Comparison of ENCODE assay signal across 24 cellular contexts in genomic region chr17:63635787-63636186, GRCh38. TPM values are rescaled to one million over a fixed set of nuclear protein-coding genes. Genes with fewer than 3 reads are reported as not detected.
DNase-seq lines count a peak whose midpoint lies in the region; ATAC-seq, FAIRE-seq and TF ChIP-seq lines count a peak whose summit lies in the region.
"Had no signal": no experiment of that assay in that cellular context is flagged by ENCODE, and none has a peak within 500 bp of the region (broad histone marks: within the 10 kb centered on the region; RNA-seq: fewer than 3 reads in every experiment).

No MANE protein-coding gene starts in this region.

- no peak overlapping the region for H3K27ac Mint-ChIP-seq in glutamatergic neuron (ENCODE audit: unreplicated experiment)
- H3K27ac Mint-ChIP-seq: activated CD8-positive, alpha-beta memory T cell treated with anti-CD3 and anti-CD28 coated beads, Interleukin-2, amount 10 ng/mL, durations not matched to agents 7 days and 5 days; activated naive CD8-positive, alpha-beta T cell treated with anti-CD3 and anti-CD28 coated beads for 36 hours; activated T-helper 2 cell treated with anti-CD3 and anti-CD28 coated beads, Interferon-gamma antibody, Interleukin-2, Interleukin-4, amounts not matched to agents 10 μg/mL and 5 μg/mL and 100 μg/mL, durations not matched to agents 14 hours and 24 hours and 36 hours; IgD-negative memory B cell had no signal

- no peak for FAIRE-seq in pancreas (lab: Jason Lieb, UNC)
- FAIRE-seq: GM19239 had no signal

- peaks cover 5 to 75% (median 10%) of the 10 kb centered on the region in 3 donors for H3K4me1 ChIP-seq in gastroesophageal sphincter
- peaks cover 0 to 37% (median 0%) of the 10 kb centered on the region in 3 donors for H3K4me1 ChIP-seq in pancreas

- H3K4me1 Mint-ChIP-seq in glutamatergic neuron (ENCODE audit: low read depth, unreplicated experiment), result peaks cover 17% of the 10 kb centered on the region

- no peaks in the 10 kb centered on the region for H3K9me3 Mint-ChIP-seq in glutamatergic neuron (ENCODE audit: unreplicated experiment)
- H3K9me3 Mint-ChIP-seq: activated naive CD8-positive, alpha-beta T cell treated with anti-CD3 and anti-CD28 coated beads for 36 hours; activated T-helper 2 cell treated with anti-CD3 and anti-CD28 coated beads, Interferon-gamma antibody, Interleukin-2, Interleukin-4, amounts not matched to agents 10 μg/mL and 5 μg/mL and 100 μg/mL, durations not matched to agents 14 hours and 24 hours and 36 hours; CD14-positive monocyte; IgD-negative memory B cell; stimulated activated effector memory CD8-positive, alpha-beta T cell treated with anti-CD3 and anti-CD28 coated beads, Interleukin-12 subunit alpha, Interleukin-12 subunit beta, amount 100 ng/mL, for 72 hours had no signal

- TF ChIP-seq EP300 in gastroesophageal sphincter (IDR thresholded peaks at IDR 0.05), result no peak

- H3K9me3 ChIP-seq in gastroesophageal sphincter, result no peaks in the 10 kb centered on the region
- no peaks in the 10 kb centered on the region for H3K9me3 ChIP-seq in pancreas
- H3K9me3 ChIP-seq: body of pancreas, testis had no signal

- peaks cover 0 to 64% of the 10 kb centered on the region in 2 donors for H3K36me3 ChIP-seq in gastroesophageal sphincter
- peaks cover 0 to 14% (median 0%) of the 10 kb centered on the region in 3 donors for H3K36me3 ChIP-seq in pancreas

- intact Hi-C loops in pancreas (cut with DNase I), result no loop called here

- H3K4me3 Mint-ChIP-seq in glutamatergic neuron (ENCODE audit: unreplicated experiment), result no peak overlapping the region
- H3K4me3 Mint-ChIP-seq: activated CD8-positive, alpha-beta memory T cell treated with anti-CD3 and anti-CD28 coated beads, Interleukin-2, amount 10 ng/mL, durations not matched to agents 7 days and 5 days; activated naive CD8-positive, alpha-beta T cell treated with anti-CD3 and anti-CD28 coated beads for 36 hours; IgD-negative memory B cell; stimulated activated effector memory CD8-positive, alpha-beta T cell treated with anti-CD3 and anti-CD28 coated beads, Interleukin-12 subunit alpha, Interleukin-12 subunit beta, amount 100 ng/mL, for 72 hours had no signal

- peaks cover 2% of the 10 kb centered on the region for H3K27me3 Mint-ChIP-seq in glutamatergic neuron (ENCODE audit: unreplicated experiment)
- H3K27me3 Mint-ChIP-seq: activated CD8-positive, alpha-beta memory T cell treated with anti-CD3 and anti-CD28 coated beads, Interleukin-2, amount 10 ng/mL, durations not matched to agents 7 days and 5 days; activated naive CD8-positive, alpha-beta T cell treated with anti-CD3 and anti-CD28 coated beads for 36 hours; IgD-negative memory B cell had no signal

- ATAC-seq in gastroesophageal sphincter (no peak), pancreas (peak; percentile 47 to 77 (median 66))
- ATAC-seq: activated CD8-positive, alpha-beta memory T cell treated with anti-CD3 and anti-CD28 coated beads, Interleukin-2, amount 10 ng/mL, durations not matched to agents 7 days and 5 days; body of pancreas; left colon; stimulated activated effector memory CD8-positive, alpha-beta T cell treated with anti-CD3 and anti-CD28 coated beads, Interleukin-12 subunit alpha, Interleukin-12 subunit beta, amount 100 ng/mL, for 72 hours had no signal

- TF ChIP-seq POLR2A in gastroesophageal sphincter (IDR thresholded peaks at IDR 0.05), result no peak

- no peak overlapping the region for H3K4me3 ChIP-seq in gastroesophageal sphincter
- no peak overlapping the region for H3K4me3 ChIP-seq in pancreas
- H3K4me3 ChIP-seq: body of pancreas, coronary artery, GM23248, testis had no signal

- WGBS in gastroesophageal sphincter (ENCODE audit: low coverage in 1 of 2), 2 donors, result 42 to 55% methylated on average over 2 of the region's 2 CpGs
- WGBS in pancreas, 2 donors, result 56% methylated on average over 2 of the region's 2 CpGs

- H3K36me3 Mint-ChIP-seq in glutamatergic neuron (ENCODE audit: unreplicated experiment), result no peaks in the 10 kb centered on the region

- no peaks in the 10 kb centered on the region for H3K27me3 ChIP-seq in gastroesophageal sphincter
- no peaks in the 10 kb centered on the region for H3K27me3 ChIP-seq in pancreas
- H3K27me3 ChIP-seq: body of pancreas, testis had no signal

- DNase-seq in Ammon's horn (ENCODE audit: low spot score) (peak; percentile 79), amygdala (lab: John Stamatoyannopoulos, UW) (peak in 40 of 56 donors; percentile 1 to 80 (median 28)), pancreas (no peak), NCI-H526 treated with DMSO at 0.1 percent for 48 hours (lab: John Stamatoyannopoulos, UW) (no peak), UCSD-AML1 (lab: John Stamatoyannopoulos, UW; ENCODE audit: unreplicated experiment) (no peak), glutamatergic neuron (no peak), SKM-1 (lab: John Stamatoyannopoulos, UW; ENCODE audit: unreplicated experiment) (no peak)
- DNase-seq: activated CD4-positive, alpha-beta T cell treated with anti-CD3 and anti-CD28 coated beads for 48 hours; activated CD8-positive, alpha-beta memory T cell treated with anti-CD3 and anti-CD28 coated beads, Interleukin-2, amount 10 ng/mL, durations not matched to agents 7 days and 5 days; activated naive CD8-positive, alpha-beta T cell treated with anti-CD3 and anti-CD28 coated beads for 36 hours; GDM1; GM23248; left colon; NCI-H1417; NCI-H69; testis had no signal

- H3K27ac ChIP-seq in gastroesophageal sphincter, result peak overlapping the region in 3 of 4 donors; percentile 1 to 12 (median 7)
- peak overlapping the region in 2 of 4 donors; percentile 38 to 51 for H3K27ac ChIP-seq in pancreas
- H3K27ac ChIP-seq: coronary artery, GM23248, testis had no signal

- no peak for TF ChIP-seq CTCF in gastroesophageal sphincter (IDR thresholded peaks at IDR 0.05)
- no peak for TF ChIP-seq CTCF in pancreas (IDR thresholded peaks at IDR 0.05)
- no peak for TF ChIP-seq CTCF in glutamatergic neuron (IDR thresholded peaks at IDR 0.05; ENCODE audit: partially characterized antibody, unreplicated experiment)

RNA-seq across cellular contexts. Expression of gene MAP3K3, which starts 13.6 kb away (rescaled TPM):
- total RNA-seq in gastroesophageal sphincter (100 to 1,000 TPM in 1 of 4 donors, 10 to 100 TPM in 3; 64.9 to 108 (median 85.7) TPM), pancreas (10 to 100 TPM in 3 of 6 donors, 1 to 10 TPM in 3; 8.4 to 21.9 (median 9.9) TPM), glutamatergic neuron (ENCODE audit: unreplicated experiment) (54.6 TPM)
- polyA plus RNA-seq in pancreas, result 10 to 100 TPM; 13.4 to 16.9 TPM

RNA-seq across cellular contexts. Expression of gene TACO1, which starts 35.1 kb away (rescaled TPM):
- total RNA-seq in gastroesophageal sphincter, result 10 to 100 TPM; 11.4 to 18.3 (median 14.6) TPM
- total RNA-seq in pancreas, result 10 to 100 TPM in 1 of 6 donors, 1 to 10 TPM in 5; 5.6 to 10.5 (median 7.6) TPM
- 10 to 100 TPM in 1 of 2 donors, 1 to 10 TPM in 1; 9.5 to 11.6 TPM for polyA plus RNA-seq in pancreas
- total RNA-seq in glutamatergic neuron (ENCODE audit: unreplicated experiment), result 23.2 TPM

Comparison
In these comparisons a context has a peak if more than half of its experiments do, and no peak if none do; other contexts are left out.
1. DNase-seq: peak in Ammon's horn (single experiment) and amygdala (40 of 56); none in pancreas (0 of 6), NCI-H526 treated with DMSO at 0.1 percent for 48 hours (single experiment), UCSD-AML1 (single experiment), glutamatergic neuron (single experiment) and SKM-1 (single experiment).